ENCODE assay signal across 8 cellular contexts in genomic region chr10:13717936-13718772, GRCh38.
DNase-seq lines count a peak whose midpoint lies in the region; ATAC-seq and TF ChIP-seq lines count a peak whose summit lies in the region.

No MANE protein-coding gene starts in this region.

- peak overlapping the region; percentile 50 for H3K4me3 Mint-ChIP-seq in activated CD8-positive, alpha-beta T cell treated with anti-CD3 and anti-CD28 coated beads for 36 hours

- peak overlapping the region; percentile 88 for H3K27ac ChIP-seq in temporal lobe (ENCODE audit: low read depth, low read length)

- ATAC-seq in activated CD8-positive, alpha-beta T cell treated with anti-CD3 and anti-CD28 coated beads for 36 hours, result peak; percentile 56
- no peak for ATAC-seq in HG02973 (IDR thresholded peaks at IDR 0.05; ENCODE audit: unreplicated experiment)

- peaks cover 4% of the 10 kb centered on the region for H3K9me3 Mint-ChIP-seq in activated CD8-positive, alpha-beta T cell treated with anti-CD3 and anti-CD28 coated beads for 36 hours

- CTCF ChIA-PET in activated CD8-positive, alpha-beta T cell treated with anti-CD3 and anti-CD28 coated beads for 36 hours (lab: Charles Lee), result interaction anchor here (0.9 to 1.3 kb wide), 3 partner anchors 18 to 59 kb away, joined by 3 read pairs; no protein-coding TSS in a partner anchor

- no peaks in the 10 kb centered on the region for H3K36me3 Mint-ChIP-seq in activated CD8-positive, alpha-beta T cell treated with anti-CD3 and anti-CD28 coated beads for 36 hours (ENCODE audit: low read depth)

- peak overlapping the region; percentile 32 for H3K4me3 ChIP-seq in endocrine pancreas (ENCODE audit: control insufficient read depth, insufficient read depth, low read length)
- peak overlapping the region; percentile 52 for H3K4me3 ChIP-seq in mucosa of stomach (ENCODE audit: low read length)

- intact Hi-C loops in activated CD8-positive, alpha-beta T cell treated with anti-CD3 and anti-CD28 coated beads for 36 hours (cut with micrococcal nuclease), result no loop called here

- H3K27me3 Mint-ChIP-seq in activated CD8-positive, alpha-beta T cell treated with anti-CD3 and anti-CD28 coated beads for 36 hours, result peaks cover 1% of the 10 kb centered on the region

- H3K4me1 Mint-ChIP-seq in activated CD8-positive, alpha-beta T cell treated with anti-CD3 and anti-CD28 coated beads for 36 hours (ENCODE audit: low read depth), result peaks cover 17% of the 10 kb centered on the region

- DNase-seq in activated gamma-delta T cell treated with Interleukin-2 at 50 U/mL for 16 hours (peak; percentile 15), activated gamma-delta T cell (lab: John Stamatoyannopoulos, UW) (no peak), NCI-H1105 treated with DMSO at 0.1 percent for 48 hours (lab: John Stamatoyannopoulos, UW) (peak; percentile 48)
- DNase-seq in activated CD8-positive, alpha-beta T cell treated with anti-CD3 and anti-CD28 coated beads for 36 hours, result peak; percentile 57

- H3K9me3 ChIP-seq in endocrine pancreas (ENCODE audit: control insufficient read depth, low read length) (no peaks in the 10 kb centered on the region), mucosa of stomach (ENCODE audit: control insufficient read depth, low read length) (no peaks in the 10 kb centered on the region)

- no peak for TF ChIP-seq CTCF in activated CD8-positive, alpha-beta T cell treated with anti-CD3 and anti-CD28 coated beads for 36 hours (IDR thresholded peaks at IDR 0.05)

- POLR2A ChIA-PET in activated CD8-positive, alpha-beta T cell treated with anti-CD3 and anti-CD28 coated beads for 36 hours (lab: Charles Lee), result interaction anchor here (0.7 to 1.1 kb wide), 2 partner anchors 467 to 1004 kb away, joined by 3 to 5 read pairs; no protein-coding TSS in a partner anchor

- H3K36me3 ChIP-seq in endocrine pancreas (ENCODE audit: control insufficient read depth, insufficient read depth, low read length) (no peaks in the 10 kb centered on the region), mucosa of stomach (ENCODE audit: control insufficient read depth, insufficient read depth, low read length) (no peaks in the 10 kb centered on the region)

- H3K4me1 ChIP-seq in endocrine pancreas (ENCODE audit: control insufficient read depth, insufficient read depth, low read length), result no peaks in the 10 kb centered on the region
- H3K4me1 ChIP-seq in mucosa of stomach (ENCODE audit: control insufficient read depth, insufficient read depth, low read length), result peaks cover 21% of the 10 kb centered on the region

- no peak overlapping the region for H3K9ac ChIP-seq in endocrine pancreas (ENCODE audit: control insufficient read depth, insufficient read depth, low read length)
- peak overlapping the region; percentile 44 for H3K9ac ChIP-seq in mucosa of stomach (ENCODE audit: low read length)

- H3K27ac Mint-ChIP-seq in activated CD8-positive, alpha-beta T cell treated with anti-CD3 and anti-CD28 coated beads for 36 hours, result no peak overlapping the region

- H3K27me3 ChIP-seq in endocrine pancreas (ENCODE audit: control insufficient read depth, insufficient read depth, low read length) (no peaks in the 10 kb centered on the region), mucosa of stomach (ENCODE audit: control insufficient read depth, insufficient read depth, low read length) (no peaks in the 10 kb centered on the region)
